12 cellular contexts compared by ENCODE assay signal in the genomic region with DNA sequence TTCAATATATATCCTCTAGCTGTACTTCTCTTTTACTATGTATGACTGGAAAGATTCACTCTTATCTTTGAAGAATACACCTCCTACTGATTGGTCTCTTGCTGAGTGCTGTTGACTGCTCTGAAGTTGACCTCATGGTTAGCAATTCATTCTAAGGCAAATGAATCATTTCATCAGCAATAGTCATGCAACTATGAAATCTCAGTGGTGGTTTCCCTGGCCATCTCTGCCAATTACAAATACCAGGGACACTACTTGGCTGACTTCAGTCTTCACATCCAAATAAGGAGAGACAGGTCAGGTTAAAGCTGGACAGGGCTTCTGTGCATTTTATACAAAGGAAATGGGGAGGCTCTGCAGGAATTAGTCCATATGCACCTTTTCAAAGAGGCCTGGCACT.
DNase-seq lines count a peak whose midpoint lies in the region; ATAC-seq and TF ChIP-seq lines count a peak whose summit lies in the region.
"Had no signal": no experiment of that assay in that cellular context is flagged by ENCODE, and none has a peak within 500 bp of the region (broad histone marks: within the 10 kb centered on the region; RNA-seq: fewer than 3 reads in every experiment).

No MANE protein-coding gene starts in this region.

- H3K9me3 ChIP-seq in transverse colon, result no peaks in the 10 kb centered on the region

- no peaks in the 10 kb centered on the region for H3K36me3 ChIP-seq in transverse colon

- intact Hi-C loops in transverse colon (cut with DNase I; ENCODE audit: low total_unique reads), result no loop called here

- TF ChIP-seq POLR2A in transverse colon (IDR thresholded peaks at IDR 0.05), result no peak

- H3K27ac ChIP-seq in transverse colon, result no peak overlapping the region

- H3K4me3 ChIP-seq in transverse colon, result no peak overlapping the region

- ATAC-seq in HG02973 (IDR thresholded peaks at IDR 0.05; ENCODE audit: unreplicated experiment) (no peak), HG03039 (IDR thresholded peaks at IDR 0.05; ENCODE audit: unreplicated experiment) (no peak)

- H3K4me1 ChIP-seq in transverse colon, result no peaks in the 10 kb centered on the region

- TF ChIP-seq EP300 in transverse colon (IDR thresholded peaks at IDR 0.05; ENCODE audit: low read depth), result no peak

- H3K27me3 ChIP-seq in transverse colon, result no peaks in the 10 kb centered on the region

- peaks cover 41% of the 10 kb centered on the region for H3K4me1 Mint-ChIP-seq in chondrocyte (ENCODE audit: low read depth)

- in situ Hi-C loops in transverse colon (cut with MboI; ENCODE audit: low pct_ligation_motif_present in 1 of 4, low pct_unique_long_range_greater_than_20kb in 1 of 4, low sequenced_read_pairs in 3 of 4), result no loop called here

- TF ChIP-seq CTCF in chondrocyte (IDR thresholded peaks at IDR 0.05), result no peak
- no peak for TF ChIP-seq CTCF in transverse colon (IDR thresholded peaks at IDR 0.05)

- peak overlapping the region; percentile 94 for H3K27ac Mint-ChIP-seq in chondrocyte (ENCODE audit: unreplicated experiment)

- peak; percentile 94 for DNase-seq in Daoy (ENCODE audit: low read depth)
- peak; percentile 66 for DNase-seq in LoVo (ENCODE audit: low spot score)
- DNase-seq in chondrocyte (ENCODE audit: low spot score), result no peak
- peak; percentile 53 to 92 for DNase-seq in lung microvascular endothelial cell (ENCODE audit: low read depth in 2 of 2)
- DNase-seq in NCI-H774 (lab: John Stamatoyannopoulos, UW), result no peak
- no peak for DNase-seq in transverse colon
- DNase-seq: activated CD4-positive, alpha-beta T cell treated with anti-CD3 and anti-CD28 coated beads for 4 hours; aorta; DMS79; retina had no signal

- no peaks in the 10 kb centered on the region for H3K36me3 Mint-ChIP-seq in chondrocyte (ENCODE audit: low read depth)

- no peaks in the 10 kb centered on the region for H3K27me3 Mint-ChIP-seq in chondrocyte (ENCODE audit: low read depth)

- H3K4me3 Mint-ChIP-seq in chondrocyte (ENCODE audit: unreplicated experiment), result no peak overlapping the region

- H3K9me3 Mint-ChIP-seq in chondrocyte (ENCODE audit: low read depth), result peaks cover 5% of the 10 kb centered on the region

Comparison
In these comparisons a context has a peak if more than half of its experiments do, and no peak if none do; other contexts are left out.
1. DNase-seq: peak in Daoy (single experiment), LoVo (single experiment) and lung microvascular endothelial cell (2 of 2); none in chondrocyte (single experiment), NCI-H774 (single experiment) and transverse colon (single experiment).